ENCODE assay signal across 2 cellular contexts in genomic region chr14:20631821-20632389, GRCh38.
TF ChIP-seq lines count a peak whose summit lies in the region.

No MANE protein-coding gene starts in this region.

TF ChIP-seq in PFSK-1, 5 proteins besides CTCF, POLR2A, EP300 and RAD21:
- TF ChIP-seq, protein P1, sequence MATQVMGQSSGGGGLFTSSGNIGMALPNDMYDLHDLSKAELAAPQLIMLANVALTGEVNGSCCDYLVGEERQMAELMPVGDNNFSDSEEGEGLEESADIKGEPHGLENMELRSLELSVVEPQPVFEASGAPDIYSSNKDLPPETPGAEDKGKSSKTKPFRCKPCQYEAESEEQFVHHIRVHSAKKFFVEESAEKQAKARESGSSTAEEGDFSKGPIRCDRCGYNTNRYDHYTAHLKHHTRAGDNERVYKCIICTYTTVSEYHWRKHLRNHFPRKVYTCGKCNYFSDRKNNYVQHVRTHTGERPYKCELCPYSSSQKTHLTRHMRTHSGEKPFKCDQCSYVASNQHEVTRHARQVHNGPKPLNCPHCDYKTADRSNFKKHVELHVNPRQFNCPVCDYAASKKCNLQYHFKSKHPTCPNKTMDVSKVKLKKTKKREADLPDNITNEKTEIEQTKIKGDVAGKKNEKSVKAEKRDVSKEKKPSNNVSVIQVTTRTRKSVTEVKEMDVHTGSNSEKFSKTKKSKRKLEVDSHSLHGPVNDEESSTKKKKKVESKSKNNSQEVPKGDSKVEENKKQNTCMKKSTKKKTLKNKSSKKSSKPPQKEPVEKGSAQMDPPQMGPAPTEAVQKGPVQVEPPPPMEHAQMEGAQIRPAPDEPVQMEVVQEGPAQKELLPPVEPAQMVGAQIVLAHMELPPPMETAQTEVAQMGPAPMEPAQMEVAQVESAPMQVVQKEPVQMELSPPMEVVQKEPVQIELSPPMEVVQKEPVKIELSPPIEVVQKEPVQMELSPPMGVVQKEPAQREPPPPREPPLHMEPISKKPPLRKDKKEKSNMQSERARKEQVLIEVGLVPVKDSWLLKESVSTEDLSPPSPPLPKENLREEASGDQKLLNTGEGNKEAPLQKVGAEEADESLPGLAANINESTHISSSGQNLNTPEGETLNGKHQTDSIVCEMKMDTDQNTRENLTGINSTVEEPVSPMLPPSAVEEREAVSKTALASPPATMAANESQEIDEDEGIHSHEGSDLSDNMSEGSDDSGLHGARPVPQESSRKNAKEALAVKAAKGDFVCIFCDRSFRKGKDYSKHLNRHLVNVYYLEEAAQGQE (IDR thresholded peaks at IDR 0.05; ENCODE audit: insufficient read depth in 1 of 2, low read depth in 2 of 2, low read length in 2 of 2), result peak; percentile 86 to 92
- TF ChIP-seq POLR2AphosphoS5 (IDR thresholded peaks at IDR 0.05; ENCODE audit: low read depth, low read length), result no peak
- peak; percentile 74; the same call in 1 of the 2 replicates for TF ChIP-seq SIN3A (IDR thresholded peaks at IDR 0.05; ENCODE audit: borderline replicate concordance, insufficient read depth, low read length)
TF ChIP-seq in PFSK-1: peak in this region for 2.

TF ChIP-seq in HepG2, 621 proteins besides CTCF, POLR2A, EP300 and RAD21 (continues in another document):
- TF ChIP-seq ZFP37 (CRISPR knock-in tag; IDR thresholded peaks at IDR 0.05; ENCODE audit: borderline replicate concordance), result no peak; the same call in 1 of the 2 replicates
- TF ChIP-seq, protein P2, sequence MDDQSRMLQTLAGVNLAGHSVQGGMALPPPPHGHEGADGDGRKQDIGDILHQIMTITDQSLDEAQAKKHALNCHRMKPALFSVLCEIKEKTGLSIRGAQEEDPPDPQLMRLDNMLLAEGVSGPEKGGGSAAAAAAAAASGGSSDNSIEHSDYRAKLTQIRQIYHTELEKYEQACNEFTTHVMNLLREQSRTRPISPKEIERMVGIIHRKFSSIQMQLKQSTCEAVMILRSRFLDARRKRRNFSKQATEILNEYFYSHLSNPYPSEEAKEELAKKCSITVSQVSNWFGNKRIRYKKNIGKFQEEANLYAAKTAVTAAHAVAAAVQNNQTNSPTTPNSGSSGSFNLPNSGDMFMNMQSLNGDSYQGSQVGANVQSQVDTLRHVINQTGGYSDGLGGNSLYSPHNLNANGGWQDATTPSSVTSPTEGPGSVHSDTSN (CRISPR knock-in tag; IDR thresholded peaks at IDR 0.05; ENCODE audit: borderline replicate concordance), result no peak
- TF ChIP-seq MTF1 (CRISPR knock-in tag; IDR thresholded peaks at IDR 0.05), result no peak
- no peak for TF ChIP-seq RELA (CRISPR knock-in tag; IDR thresholded peaks at IDR 0.05)
- TF ChIP-seq NFE2L2 (IDR thresholded peaks at IDR 0.05; ENCODE audit: low read length), result no peak
- TF ChIP-seq SIX4 (CRISPR knock-in tag; IDR thresholded peaks at IDR 0.05), result 0 out of 2 replicates have a peak, but pooled peaks have one; percentile 22
- TF ChIP-seq ZNF430 (CRISPR knock-in tag; IDR thresholded peaks at IDR 0.05), result peak; percentile 20; the same call in 1 of the 2 replicates
- TF ChIP-seq CBX5 (CRISPR knock-in tag; IDR thresholded peaks at IDR 0.05; ENCODE audit: borderline replicate concordance), result 0 out of 2 replicates have a peak, but pooled peaks have one; percentile 13
- no peak for TF ChIP-seq JUNB (CRISPR knock-in tag; IDR thresholded peaks at IDR 0.05; ENCODE audit: borderline replicate concordance)
- no peak for TF ChIP-seq CC2D1A (CRISPR knock-in tag; IDR thresholded peaks at IDR 0.05)
- TF ChIP-seq ZNF142 (CRISPR knock-in tag; IDR thresholded peaks at IDR 0.05), result 0 out of 2 replicates have a peak, but pooled peaks have one; percentile 12
- peak; percentile 77; the same call in 1 of the 2 replicates for TF ChIP-seq ZNF232 (CRISPR knock-in tag; IDR thresholded peaks at IDR 0.05; ENCODE audit: borderline replicate concordance)
- peak; percentile 20 for TF ChIP-seq HNRNPH1 (optimal IDR thresholded peaks at IDR 0.05; ENCODE audit: low read depth, low read length)
- 0 out of 2 replicates have a peak, but pooled peaks have one; percentile 29 for TF ChIP-seq ZNF292 (CRISPR knock-in tag; IDR thresholded peaks at IDR 0.05; ENCODE audit: borderline replicate concordance, low read depth)
- TF ChIP-seq ZNF121 (CRISPR knock-in tag; IDR thresholded peaks at IDR 0.05), result no peak; the same call in 1 of the 2 replicates
- 0 out of 2 replicates have a peak, but pooled peaks have one; percentile 15 for TF ChIP-seq HMG20A (CRISPR knock-in tag; IDR thresholded peaks at IDR 0.05; ENCODE audit: borderline replicate concordance)
- TF ChIP-seq KLF6 (CRISPR knock-in tag; IDR thresholded peaks at IDR 0.05), result 0 out of 2 replicates have a peak, but pooled peaks have one; percentile 22
- TF ChIP-seq KDM1A (CRISPR knock-in tag; IDR thresholded peaks at IDR 0.05), result no peak
- TF ChIP-seq, protein P3, sequence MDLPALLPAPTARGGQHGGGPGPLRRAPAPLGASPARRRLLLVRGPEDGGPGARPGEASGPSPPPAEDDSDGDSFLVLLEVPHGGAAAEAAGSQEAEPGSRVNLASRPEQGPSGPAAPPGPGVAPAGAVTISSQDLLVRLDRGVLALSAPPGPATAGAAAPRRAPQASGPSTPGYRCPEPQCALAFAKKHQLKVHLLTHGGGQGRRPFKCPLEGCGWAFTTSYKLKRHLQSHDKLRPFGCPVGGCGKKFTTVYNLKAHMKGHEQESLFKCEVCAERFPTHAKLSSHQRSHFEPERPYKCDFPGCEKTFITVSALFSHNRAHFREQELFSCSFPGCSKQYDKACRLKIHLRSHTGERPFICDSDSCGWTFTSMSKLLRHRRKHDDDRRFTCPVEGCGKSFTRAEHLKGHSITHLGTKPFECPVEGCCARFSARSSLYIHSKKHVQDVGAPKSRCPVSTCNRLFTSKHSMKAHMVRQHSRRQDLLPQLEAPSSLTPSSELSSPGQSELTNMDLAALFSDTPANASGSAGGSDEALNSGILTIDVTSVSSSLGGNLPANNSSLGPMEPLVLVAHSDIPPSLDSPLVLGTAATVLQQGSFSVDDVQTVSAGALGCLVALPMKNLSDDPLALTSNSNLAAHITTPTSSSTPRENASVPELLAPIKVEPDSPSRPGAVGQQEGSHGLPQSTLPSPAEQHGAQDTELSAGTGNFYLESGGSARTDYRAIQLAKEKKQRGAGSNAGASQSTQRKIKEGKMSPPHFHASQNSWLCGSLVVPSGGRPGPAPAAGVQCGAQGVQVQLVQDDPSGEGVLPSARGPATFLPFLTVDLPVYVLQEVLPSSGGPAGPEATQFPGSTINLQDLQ (CRISPR knock-in tag; IDR thresholded peaks at IDR 0.05), result 0 out of 2 replicates have a peak, but pooled peaks have one; percentile 65
- no peak for TF ChIP-seq YY1 (IDR thresholded peaks at IDR 0.05; ENCODE audit: insufficient read depth, insufficient replicate concordance, low read depth, low read length)
- no peak for TF ChIP-seq ZNF703 (CRISPR knock-in tag; IDR thresholded peaks at IDR 0.05; ENCODE audit: borderline replicate concordance)
- no peak for TF ChIP-seq SSRP1 (CRISPR knock-in tag; IDR thresholded peaks at IDR 0.05)
- peak; percentile 26; the same call in 1 of the 2 replicates for TF ChIP-seq NFYB (CRISPR knock-in tag; IDR thresholded peaks at IDR 0.05)
- TF ChIP-seq, protein P4, sequence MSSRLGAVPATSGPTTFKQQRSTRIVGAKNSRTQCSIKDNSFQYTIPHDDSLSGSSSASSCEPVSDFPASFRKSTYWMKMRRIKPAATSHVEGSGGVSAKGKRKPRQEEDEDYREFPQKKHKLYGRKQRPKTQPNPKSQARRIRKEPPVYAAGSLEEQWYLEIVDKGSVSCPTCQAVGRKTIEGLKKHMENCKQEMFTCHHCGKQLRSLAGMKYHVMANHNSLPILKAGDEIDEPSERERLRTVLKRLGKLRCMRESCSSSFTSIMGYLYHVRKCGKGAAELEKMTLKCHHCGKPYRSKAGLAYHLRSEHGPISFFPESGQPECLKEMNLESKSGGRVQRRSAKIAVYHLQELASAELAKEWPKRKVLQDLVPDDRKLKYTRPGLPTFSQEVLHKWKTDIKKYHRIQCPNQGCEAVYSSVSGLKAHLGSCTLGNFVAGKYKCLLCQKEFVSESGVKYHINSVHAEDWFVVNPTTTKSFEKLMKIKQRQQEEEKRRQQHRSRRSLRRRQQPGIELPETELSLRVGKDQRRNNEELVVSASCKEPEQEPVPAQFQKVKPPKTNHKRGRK (CRISPR knock-in tag; IDR thresholded peaks at IDR 0.05), result no peak
- 0 out of 2 replicates have a peak, but pooled peaks have one; percentile 79 for TF ChIP-seq ZNF549 (CRISPR knock-in tag; IDR thresholded peaks at IDR 0.05)
- TF ChIP-seq ZNF879 (CRISPR knock-in tag; IDR thresholded peaks at IDR 0.05), result no peak
- TF ChIP-seq ARID5B (CRISPR knock-in tag; IDR thresholded peaks at IDR 0.05), result peak; percentile 7; the same call in 1 of the 2 replicates
- no peak for TF ChIP-seq GTF2F1 (IDR thresholded peaks at IDR 0.05; ENCODE audit: low read length)
- TF ChIP-seq, protein P5, sequence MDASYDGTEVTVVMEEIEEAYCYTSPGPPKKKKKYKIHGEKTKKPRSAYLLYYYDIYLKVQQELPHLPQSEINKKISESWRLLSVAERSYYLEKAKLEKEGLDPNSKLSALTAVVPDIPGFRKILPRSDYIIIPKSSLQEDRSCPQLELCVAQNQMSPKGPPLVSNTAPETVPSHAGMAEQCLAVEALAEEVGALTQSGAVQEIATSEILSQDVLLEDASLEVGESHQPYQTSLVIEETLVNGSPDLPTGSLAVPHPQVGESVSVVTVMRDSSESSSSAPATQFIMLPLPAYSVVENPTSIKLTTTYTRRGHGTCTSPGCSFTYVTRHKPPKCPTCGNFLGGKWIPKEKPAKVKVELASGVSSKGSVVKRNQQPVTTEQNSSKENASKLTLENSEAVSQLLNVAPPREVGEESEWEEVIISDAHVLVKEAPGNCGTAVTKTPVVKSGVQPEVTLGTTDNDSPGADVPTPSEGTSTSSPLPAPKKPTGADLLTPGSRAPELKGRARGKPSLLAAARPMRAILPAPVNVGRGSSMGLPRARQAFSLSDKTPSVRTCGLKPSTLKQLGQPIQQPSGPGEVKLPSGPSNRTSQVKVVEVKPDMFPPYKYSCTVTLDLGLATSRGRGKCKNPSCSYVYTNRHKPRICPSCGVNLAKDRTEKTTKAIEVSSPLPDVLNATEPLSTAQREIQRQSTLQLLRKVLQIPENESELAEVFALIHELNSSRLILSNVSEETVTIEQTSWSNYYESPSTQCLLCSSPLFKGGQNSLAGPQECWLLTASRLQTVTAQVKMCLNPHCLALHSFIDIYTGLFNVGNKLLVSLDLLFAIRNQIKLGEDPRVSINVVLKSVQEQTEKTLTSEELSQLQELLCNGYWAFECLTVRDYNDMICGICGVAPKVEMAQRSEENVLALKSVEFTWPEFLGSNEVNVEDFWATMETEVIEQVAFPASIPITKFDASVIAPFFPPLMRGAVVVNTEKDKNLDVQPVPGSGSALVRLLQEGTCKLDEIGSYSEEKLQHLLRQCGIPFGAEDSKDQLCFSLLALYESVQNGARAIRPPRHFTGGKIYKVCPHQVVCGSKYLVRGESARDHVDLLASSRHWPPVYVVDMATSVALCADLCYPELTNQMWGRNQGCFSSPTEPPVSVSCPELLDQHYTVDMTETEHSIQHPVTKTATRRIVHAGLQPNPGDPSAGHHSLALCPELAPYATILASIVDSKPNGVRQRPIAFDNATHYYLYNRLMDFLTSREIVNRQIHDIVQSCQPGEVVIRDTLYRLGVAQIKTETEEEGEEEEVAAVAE (CRISPR knock-in tag; IDR thresholded peaks at IDR 0.05; ENCODE audit: borderline replicate concordance), result no peak
